Comparison of ENCODE assay signal across 7 cellular contexts in the genomic region with DNA sequence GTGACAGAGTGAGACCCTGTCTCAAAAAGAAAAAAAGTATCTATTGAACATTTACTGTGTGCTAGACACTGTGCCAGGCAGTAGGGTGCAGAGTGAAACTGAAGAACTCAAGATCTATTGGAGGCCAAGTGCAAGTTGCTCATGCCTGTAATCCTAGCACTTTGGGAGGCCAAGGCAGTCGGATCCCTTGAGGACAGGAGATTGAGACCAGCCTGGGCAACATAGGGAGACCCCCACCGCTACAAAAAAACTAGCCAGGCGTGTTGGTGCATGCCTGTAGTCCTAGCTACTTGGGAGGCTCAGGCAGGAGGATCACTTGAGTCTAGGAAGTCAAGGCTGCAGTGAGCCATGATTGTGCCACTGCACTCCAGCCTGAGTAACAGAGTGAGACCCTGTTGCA. TPM values are rescaled to one million over a fixed set of nuclear protein-coding genes. Genes with fewer than 3 reads are reported as not detected.
DNase-seq lines count a peak whose midpoint lies in the region; ATAC-seq and TF ChIP-seq lines count a peak whose summit lies in the region.
"Not testable (repeated sequence)": the region's sequence is repeated elsewhere in the genome, so short reads cannot be mapped to it uniquely, and the experiment has no call there.

No MANE protein-coding gene starts in this region.

- H3K4me3 Mint-ChIP-seq in CD8-positive, alpha-beta T cell, result peak overlapping the region; percentile 23
- peak overlapping the region; percentile 25 to 94 (median 56) for H3K4me3 Mint-ChIP-seq in IgD-negative memory B cell
- H3K4me3 Mint-ChIP-seq in activated CD4-positive, alpha-beta T cell treated with anti-CD3 and anti-CD28 coated beads, Interleukin-2, amount 10 ng/mL, durations not matched to agents 24 days and 14 days, result peak overlapping the region; percentile 83
- peak overlapping the region; percentile 79 to 91 for H3K4me3 Mint-ChIP-seq in activated T-cell treated with anti-CD3 and anti-CD28 coated beads, Interleukin-2, amount 50 U/mL, for 72 hours
- peak overlapping the region; percentile 88 for H3K4me3 Mint-ChIP-seq in activated naive CD8-positive, alpha-beta T cell treated with anti-CD3 and anti-CD28 coated beads, Interleukin-2, amount 10 ng/mL, durations not matched to agents 7 days and 5 days
- peak overlapping the region in 4 of 5 donors; percentile 13 to 85 (median 52) for H3K4me3 Mint-ChIP-seq in immature natural killer cell
- H3K4me3 Mint-ChIP-seq in neural crest cell, result peak overlapping the region; percentile 72

- POLR2A ChIA-PET in CD8-positive, alpha-beta T cell (lab: Charles Lee), result not testable (repeated sequence)
- POLR2A ChIA-PET in activated naive CD8-positive, alpha-beta T cell treated with anti-CD3 and anti-CD28 coated beads, Interleukin-2, amount 10 ng/mL, durations not matched to agents 7 days and 5 days (lab: Charles Lee), result interaction anchor here (1.3 to 2.8 kb wide), 4 partner anchors 12 to 183 kb away, joined by 3 to 78 read pairs (median 6); partner anchors contain the start of gene SPSB2

- not testable (repeated sequence) for H3K36me3 Mint-ChIP-seq in CD8-positive, alpha-beta T cell; IgD-negative memory B cell; activated CD4-positive, alpha-beta T cell treated with anti-CD3 and anti-CD28 coated beads, Interleukin-2, amount 10 ng/mL, durations not matched to agents 24 days and 14 days (ENCODE audit: low read depth); activated T-cell treated with anti-CD3 and anti-CD28 coated beads, Interleukin-2, amount 50 U/mL, for 72 hours (ENCODE audit: insufficient read depth in 2 of 2); activated naive CD8-positive, alpha-beta T cell treated with anti-CD3 and anti-CD28 coated beads, Interleukin-2, amount 10 ng/mL, durations not matched to agents 7 days and 5 days; immature natural killer cell; neural crest cell (ENCODE audit: low read depth)

- H3K27ac Mint-ChIP-seq in CD8-positive, alpha-beta T cell; neural crest cell (ENCODE audit: unreplicated experiment): not testable (repeated sequence)
- H3K27ac Mint-ChIP-seq in IgD-negative memory B cell (peak overlapping the region in 1 of 3 donors; percentile 95), immature natural killer cell (peak overlapping the region in 2 of 6 donors; percentile 40 to 92)
- H3K27ac Mint-ChIP-seq in activated CD4-positive, alpha-beta T cell treated with anti-CD3 and anti-CD28 coated beads, Interleukin-2, amount 10 ng/mL, durations not matched to agents 24 days and 14 days, result peak overlapping the region; percentile 64
- peak overlapping the region; percentile 69 for H3K27ac Mint-ChIP-seq in activated T-cell treated with anti-CD3 and anti-CD28 coated beads, Interleukin-2, amount 50 U/mL, for 72 hours
- H3K27ac Mint-ChIP-seq in activated naive CD8-positive, alpha-beta T cell treated with anti-CD3 and anti-CD28 coated beads, Interleukin-2, amount 10 ng/mL, durations not matched to agents 7 days and 5 days, result peak overlapping the region; percentile 40

- not testable (repeated sequence) for H3K9me3 Mint-ChIP-seq in CD8-positive, alpha-beta T cell; IgD-negative memory B cell; activated CD4-positive, alpha-beta T cell treated with anti-CD3 and anti-CD28 coated beads, Interleukin-2, amount 10 ng/mL, durations not matched to agents 24 days and 14 days; activated T-cell treated with anti-CD3 and anti-CD28 coated beads, Interleukin-2, amount 50 U/mL, for 72 hours; activated naive CD8-positive, alpha-beta T cell treated with anti-CD3 and anti-CD28 coated beads, Interleukin-2, amount 10 ng/mL, durations not matched to agents 7 days and 5 days; immature natural killer cell; neural crest cell

- H3K36me3 ChIP-seq in CD8-positive, alpha-beta T cell (ENCODE audit: insufficient read depth, low read length), result not testable (repeated sequence)

- H3K4me3 ChIP-seq in CD8-positive, alpha-beta T cell (ENCODE audit: low read depth, low read length), result not testable (repeated sequence)

- not testable (repeated sequence) for ATAC-seq in CD8-positive, alpha-beta T cell; activated T-cell treated with anti-CD3 and anti-CD28 coated beads, Interleukin-2, amount 50 U/mL, for 72 hours (replicated peaks in 1 of 2); activated naive CD8-positive, alpha-beta T cell treated with anti-CD3 and anti-CD28 coated beads, Interleukin-2, amount 10 ng/mL, durations not matched to agents 7 days and 5 days (ENCODE audit: low read depth)

- not testable (repeated sequence) for DNase-seq in CD8-positive, alpha-beta T cell; activated CD4-positive, alpha-beta T cell treated with anti-CD3 and anti-CD28 coated beads, Interleukin-2, amount 10 ng/mL, durations not matched to agents 24 days and 14 days; activated T-cell treated with anti-CD3 and anti-CD28 coated beads, Interleukin-2, amount 50 U/mL, for 72 hours; activated naive CD8-positive, alpha-beta T cell treated with anti-CD3 and anti-CD28 coated beads, Interleukin-2, amount 10 ng/mL, durations not matched to agents 7 days and 5 days; immature natural killer cell; neural crest cell (ENCODE audit: low read depth, low spot score)

- not testable (repeated sequence) for H3K27ac ChIP-seq in CD8-positive, alpha-beta T cell (ENCODE audit: low read depth, low read length)

- intact Hi-C loops in CD8-positive, alpha-beta T cell (cut with DNase I, micrococcal nuclease); activated CD4-positive, alpha-beta T cell treated with anti-CD3 and anti-CD28 coated beads, Interleukin-2, amount 10 ng/mL, durations not matched to agents 24 days and 14 days (cut with micrococcal nuclease): not testable (repeated sequence)

- H3K4me1 ChIP-seq in CD8-positive, alpha-beta T cell (ENCODE audit: insufficient read depth, low read length), result peaks cover 11% of the 10 kb centered on the region

- H3K27me3 Mint-ChIP-seq in CD8-positive, alpha-beta T cell (ENCODE audit: low read depth); IgD-negative memory B cell; activated CD4-positive, alpha-beta T cell treated with anti-CD3 and anti-CD28 coated beads, Interleukin-2, amount 10 ng/mL, durations not matched to agents 24 days and 14 days; activated T-cell treated with anti-CD3 and anti-CD28 coated beads, Interleukin-2, amount 50 U/mL, for 72 hours (ENCODE audit: low read depth); activated naive CD8-positive, alpha-beta T cell treated with anti-CD3 and anti-CD28 coated beads, Interleukin-2, amount 10 ng/mL, durations not matched to agents 7 days and 5 days; immature natural killer cell (ENCODE audit: low read depth in 3 of 3); neural crest cell (ENCODE audit: low read depth): not testable (repeated sequence)

- not testable (repeated sequence) for H3K27me3 ChIP-seq in CD8-positive, alpha-beta T cell (ENCODE audit: insufficient read depth, low read length)

- TF ChIP-seq CTCF in CD8-positive, alpha-beta T cell (IDR thresholded peaks at IDR 0.05); neural crest cell (conservative IDR thresholded peaks at IDR 0.05): not testable (repeated sequence)

- not testable (repeated sequence) for H3K9me3 ChIP-seq in CD8-positive, alpha-beta T cell (ENCODE audit: low read length)

- CTCF ChIA-PET in CD8-positive, alpha-beta T cell (lab: Charles Lee), result interaction anchor here (2.3 to 3.2 kb wide), 5 partner anchors 12 to 41 kb away, joined by 9 to 81 read pairs (median 17); partner anchors contain the start of genes CDCA3, LRRC23, SPSB2 and TPI1

- peaks cover 16% of the 10 kb centered on the region for H3K4me1 Mint-ChIP-seq in CD8-positive, alpha-beta T cell (ENCODE audit: low read depth)
- H3K4me1 Mint-ChIP-seq in IgD-negative memory B cell, result peaks cover 4 to 11% (median 8%) of the 10 kb centered on the region in 3 donors
- peaks cover 21% of the 10 kb centered on the region for H3K4me1 Mint-ChIP-seq in activated CD4-positive, alpha-beta T cell treated with anti-CD3 and anti-CD28 coated beads, Interleukin-2, amount 10 ng/mL, durations not matched to agents 24 days and 14 days
- H3K4me1 Mint-ChIP-seq in activated T-cell treated with anti-CD3 and anti-CD28 coated beads, Interleukin-2, amount 50 U/mL, for 72 hours (ENCODE audit: low read depth), result peaks cover 31% of the 10 kb centered on the region
- peaks cover 17% of the 10 kb centered on the region for H3K4me1 Mint-ChIP-seq in activated naive CD8-positive, alpha-beta T cell treated with anti-CD3 and anti-CD28 coated beads, Interleukin-2, amount 10 ng/mL, durations not matched to agents 7 days and 5 days
- peaks cover 12 to 13% of the 10 kb centered on the region in 2 donors for H3K4me1 Mint-ChIP-seq in immature natural killer cell
- peaks cover 23% of the 10 kb centered on the region for H3K4me1 Mint-ChIP-seq in neural crest cell

RNA-seq across cellular contexts. Expression of gene LRRC23, which starts 11.9 kb away (rescaled TPM):
- 1 to 10 TPM; 6.5 to 7.2 TPM for total RNA-seq in CD8-positive, alpha-beta T cell
- polyA plus RNA-seq in IgD-negative memory B cell, result 4.9 TPM
- 6.3 and 6.6 TPM in 2 replicates for total RNA-seq in activated CD4-positive, alpha-beta T cell treated with anti-CD3 and anti-CD28 coated beads, Interleukin-2, amount 10 ng/mL, durations not matched to agents 24 days and 14 days
- total RNA-seq in activated T-cell treated with anti-CD3 and anti-CD28 coated beads, Interleukin-2, amount 50 U/mL, for 72 hours, result 10 to 100 TPM in 1 of 2 donors, 1 to 10 TPM in 1; 8.6 to 11.3 TPM
- 1 to 10 TPM; 8.1 to 8.3 TPM for total RNA-seq in activated naive CD8-positive, alpha-beta T cell treated with anti-CD3 and anti-CD28 coated beads, Interleukin-2, amount 10 ng/mL, durations not matched to agents 7 days and 5 days
- polyA plus RNA-seq in immature natural killer cell, result 1 to 10 TPM; 2.3 to 4.4 (median 2.4) TPM
- total RNA-seq in neural crest cell, result 4.8 and 5.2 TPM in 2 replicates

RNA-seq across cellular contexts. Expression of gene SPSB2, which starts 19.6 kb away (rescaled TPM):
- total RNA-seq in CD8-positive, alpha-beta T cell, result 1 to 10 TPM; 2.6 to 3.0 TPM
- polyA plus RNA-seq in IgD-negative memory B cell (10.6 TPM), immature natural killer cell (10 to 100 TPM; 11.2 to 17.0 (median 11.4) TPM)
- 3.4 TPM in 2 replicates for total RNA-seq in activated CD4-positive, alpha-beta T cell treated with anti-CD3 and anti-CD28 coated beads, Interleukin-2, amount 10 ng/mL, durations not matched to agents 24 days and 14 days
- total RNA-seq in activated T-cell treated with anti-CD3 and anti-CD28 coated beads, Interleukin-2, amount 50 U/mL, for 72 hours, result 10 to 100 TPM in 1 of 2 donors, 1 to 10 TPM in 1; 9.6 to 10.4 TPM
- 10 to 100 TPM; 16.4 to 17.0 TPM for total RNA-seq in activated naive CD8-positive, alpha-beta T cell treated with anti-CD3 and anti-CD28 coated beads, Interleukin-2, amount 10 ng/mL, durations not matched to agents 7 days and 5 days
- total RNA-seq in neural crest cell, result 6.2 and 7.0 TPM in 2 replicates

RNA-seq across cellular contexts. Expression of gene ENO2, which starts 21.7 kb away (rescaled TPM):
- total RNA-seq in CD8-positive, alpha-beta T cell, result 10 to 100 TPM; 95.5 to 99.6 TPM
- 21.7 TPM for polyA plus RNA-seq in IgD-negative memory B cell
- total RNA-seq in activated CD4-positive, alpha-beta T cell treated with anti-CD3 and anti-CD28 coated beads, Interleukin-2, amount 10 ng/mL, durations not matched to agents 24 days and 14 days, result 202 and 206 TPM in 2 replicates
- 100 to 1,000 TPM; 115 to 145 TPM for total RNA-seq in activated T-cell treated with anti-CD3 and anti-CD28 coated beads, Interleukin-2, amount 50 U/mL, for 72 hours
- total RNA-seq in activated naive CD8-positive, alpha-beta T cell treated with anti-CD3 and anti-CD28 coated beads, Interleukin-2, amount 10 ng/mL, durations not matched to agents 7 days and 5 days, result 100 to 1,000 TPM; 231 to 242 TPM
- 1 to 10 TPM; 2.0 to 6.5 (median 3.8) TPM for polyA plus RNA-seq in immature natural killer cell
- total RNA-seq in neural crest cell, result 67.5 and 68.4 TPM in 2 replicates

RNA-seq across cellular contexts. Expression of gene TPI1, which starts 25.4 kb away (rescaled TPM):
- total RNA-seq in CD8-positive, alpha-beta T cell, result 10 to 100 TPM; 59.6 to 64.0 TPM
- polyA plus RNA-seq in IgD-negative memory B cell, result 490 TPM
- total RNA-seq in activated CD4-positive, alpha-beta T cell treated with anti-CD3 and anti-CD28 coated beads, Interleukin-2, amount 10 ng/mL, durations not matched to agents 24 days and 14 days, result 1,614 and 1,630 TPM in 2 replicates
- total RNA-seq in activated T-cell treated with anti-CD3 and anti-CD28 coated beads, Interleukin-2, amount 50 U/mL, for 72 hours, result 100 to 1,000 TPM; 504 to 562 TPM
- total RNA-seq in activated naive CD8-positive, alpha-beta T cell treated with anti-CD3 and anti-CD28 coated beads, Interleukin-2, amount 10 ng/mL, durations not matched to agents 7 days and 5 days, result 1,000 to 10,000 TPM; 1,129 to 1,200 TPM
- polyA plus RNA-seq in immature natural killer cell, result 1,000 to 10,000 TPM in 1 of 3 donors, 100 to 1,000 TPM in 2; 801 to 1,209 (median 811) TPM
- total RNA-seq in neural crest cell, result 685 and 713 TPM in 2 replicates

RNA-seq across cellular contexts. Expression of gene ATN1, which starts 35.1 kb away (rescaled TPM):
- total RNA-seq in CD8-positive, alpha-beta T cell, result 10 to 100 TPM; 26.5 to 33.4 TPM
- polyA plus RNA-seq in IgD-negative memory B cell, result 1.4 TPM
- total RNA-seq in activated CD4-positive, alpha-beta T cell treated with anti-CD3 and anti-CD28 coated beads, Interleukin-2, amount 10 ng/mL, durations not matched to agents 24 days and 14 days, result 61.6 and 66.8 TPM in 2 replicates
- total RNA-seq in activated T-cell treated with anti-CD3 and anti-CD28 coated beads, Interleukin-2, amount 50 U/mL, for 72 hours, result 10 to 100 TPM; 51.4 to 64.9 TPM
- total RNA-seq in activated naive CD8-positive, alpha-beta T cell treated with anti-CD3 and anti-CD28 coated beads, Interleukin-2, amount 10 ng/mL, durations not matched to agents 7 days and 5 days, result 10 to 100 TPM; 31.0 to 31.3 TPM
- polyA plus RNA-seq in immature natural killer cell, result 1 to 10 TPM in 2 of 3 donors, not detected in 1; 1.0 to 2.1 TPM
- 118 and 122 TPM in 2 replicates for total RNA-seq in neural crest cell

Comparison
In these comparisons a context has a peak if more than half of its experiments do, and no peak if none do; other contexts are left out.
1. H3K4me3 Mint-ChIP-seq: peak in every context shown above with its lines; median percentile 88 in activated naive CD8-positive, alpha-beta T cell treated with anti-CD3 and anti-CD28 coated beads, Interleukin-2, amount 10 ng/mL, durations not matched to agents 7 days and 5 days; 85 in activated T-cell treated with anti-CD3 and anti-CD28 coated beads, Interleukin-2, amount 50 U/mL, for 72 hours; 83 in activated CD4-positive, alpha-beta T cell treated with anti-CD3 and anti-CD28 coated beads, Interleukin-2, amount 10 ng/mL, durations not matched to agents 24 days and 14 days; 72 in neural crest cell; 56 in IgD-negative memory B cell; 52 in immature natural killer cell; 23 in CD8-positive, alpha-beta T cell.